ENCODE assay signal across 8 cellular contexts in genomic region chr12:121673013-121673441, GRCh38. TPM values are rescaled to one million over a fixed set of nuclear protein-coding genes. Genes with fewer than 3 reads are reported as not detected.
A peak's percentile ranks its signal among the peaks of the same experiment; 100 is the strongest.
DNase-seq lines count a peak whose midpoint lies in the region; TF ChIP-seq lines count a peak whose summit lies in the region.

No MANE protein-coding gene starts in this region.

- peak; percentile 53 for DNase-seq in NCI-H2227 (lab: John Stamatoyannopoulos, UW; ENCODE audit: unreplicated experiment)
- DNase-seq in NCI-H2227 treated with DMSO at 0.1 percent for 48 hours (lab: John Stamatoyannopoulos, UW) = no peak
- peak in 1 of 3 donors; percentile 52 for DNase-seq in Peyer's patch
- DNase-seq in fibroblast of gingiva (ENCODE audit: low read depth) = peak; percentile 21
- DNase-seq in renal cortical epithelial cell (ENCODE audit: low read depth) = peak; percentile 15
- no peak for DNase-seq in foreskin melanocyte
- no peak for DNase-seq in stimulated activated CD4-positive, alpha-beta T cell treated with anti-CD3 and anti-CD28 coated beads, Interleukin-4, amount 100 ng/mL, for 24 hours
- no peak for DNase-seq in stimulated activated CD4-positive, alpha-beta T cell treated with anti-CD3 and anti-CD28 coated beads, Interleukin-12 subunit alpha, Interleukin-12 subunit beta, amount 100 ng/mL, for 4 hours

- peak overlapping the region; percentile 32 to 55 (median 51) for H3K4me3 ChIP-seq in Peyer's patch

- TF ChIP-seq CTCF in Peyer's patch (IDR thresholded peaks at IDR 0.05) = no peak

- TF ChIP-seq POLR2A in Peyer's patch (IDR thresholded peaks at IDR 0.05) = no peak

- peak overlapping the region; percentile 46 to 74 (median 55) for H3K27ac ChIP-seq in Peyer's patch

- no peaks in the 10 kb centered on the region for H3K36me3 ChIP-seq in Peyer's patch

- no peaks in the 10 kb centered on the region for H3K27me3 ChIP-seq in Peyer's patch

- H3K4me1 ChIP-seq in Peyer's patch = peaks cover 0 to 13% (median 0%) of the 10 kb centered on the region in 4 donors

- no peaks in the 10 kb centered on the region for H3K9me3 ChIP-seq in Peyer's patch

RNA-seq across cellular contexts. Expression of gene MORN3, which starts 3.6 kb away (rescaled TPM):
- total RNA-seq in Peyer's patch (not detected), renal cortical epithelial cell (under 0.01 and 3.1 TPM in 2 replicates)

RNA-seq across cellular contexts. Expression of gene TMEM120B, which starts 39.5 kb away (rescaled TPM):
- 1 to 10 TPM; 3.7 to 8.6 (median 5.2) TPM for total RNA-seq in Peyer's patch
- total RNA-seq in renal cortical epithelial cell = 8.5 and 12.8 TPM in 2 replicates

RNA-seq across cellular contexts. Expression of gene ORAI1, which starts 46.7 kb away (rescaled TPM):
- total RNA-seq in Peyer's patch (10 to 100 TPM in 2 of 4 donors, 1 to 10 TPM in 2; 3.3 to 17.4 (median 8.7) TPM), renal cortical epithelial cell (6.9 and 14.0 TPM in 2 replicates)

Comparison
In these comparisons a context has a peak if more than half of its experiments do, and no peak if none do; other contexts are left out.
1. DNase-seq: peak in NCI-H2227 (single experiment), fibroblast of gingiva (single experiment) and renal cortical epithelial cell (single experiment); none in NCI-H2227 treated with DMSO at 0.1 percent for 48 hours (single experiment), foreskin melanocyte (single experiment), stimulated activated CD4-positive, alpha-beta T cell treated with anti-CD3 and anti-CD28 coated beads, Interleukin-4, amount 100 ng/mL, for 24 hours (single experiment) and stimulated activated CD4-positive, alpha-beta T cell treated with anti-CD3 and anti-CD28 coated beads, Interleukin-12 subunit alpha, Interleukin-12 subunit beta, amount 100 ng/mL, for 4 hours (single experiment).